In the genomic region with DNA sequence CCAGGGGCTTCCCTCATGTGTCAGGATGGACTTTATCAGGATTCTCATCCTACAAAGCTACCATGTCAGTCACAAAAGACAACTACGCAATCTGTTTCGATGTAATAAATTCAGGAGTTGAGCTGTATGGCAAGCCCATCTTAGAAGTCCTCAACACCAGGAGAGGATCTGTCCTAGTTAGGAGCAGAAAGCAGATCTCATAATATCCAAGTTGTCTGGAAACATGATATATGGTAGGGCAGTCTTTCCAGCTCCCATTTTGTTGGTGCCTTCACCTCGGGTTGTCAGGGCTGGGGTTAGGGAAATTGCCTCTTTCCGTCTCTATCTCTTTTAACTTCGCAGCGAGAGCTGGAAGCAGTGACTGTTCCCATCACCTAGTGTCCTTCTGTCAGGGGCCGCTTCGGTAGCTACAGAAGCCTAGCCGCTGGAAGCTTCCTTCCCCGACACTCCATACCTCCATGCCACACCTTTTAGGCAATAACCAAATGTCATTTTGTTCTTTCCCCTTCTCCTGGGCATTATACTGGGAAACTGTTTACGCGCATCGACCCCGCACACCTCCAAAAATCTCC, we compare ENCODE assay signal across 7 cellular contexts. TPM values are rescaled to one million over a fixed set of nuclear protein-coding genes. Genes with fewer than 3 reads are reported as not detected.
DNase-seq lines count a peak whose midpoint lies in the region; ATAC-seq, FAIRE-seq and TF ChIP-seq lines count a peak whose summit lies in the region.

No MANE protein-coding gene starts in this region.

- H3K36me3 Mint-ChIP-seq in H9 (ENCODE audit: insufficient read depth in 1 of 3, low read depth in 3 of 3), result peaks cover 2 to 10% (median 2%) of the 10 kb centered on the region in 3 experiments

- no peaks in the 10 kb centered on the region for H4K20me1 ChIP-seq in H9 (ENCODE audit: control insufficient read depth, insufficient read depth, insufficient read length)

- H3K4me3 ChIP-seq in fibroblast of mammary gland (ENCODE audit: control insufficient read depth, low read depth, low read length) (peak overlapping the region; percentile 72), pancreas (peak overlapping the region; percentile 62 to 88 (median 74))

- H3K9me3 ChIP-seq in H9 (ENCODE audit: control insufficient read depth, low read depth, low read length) (no peaks in the 10 kb centered on the region), pancreas (no peaks in the 10 kb centered on the region)

- no CpG with 5 or more reads among the region's 14 CpGs for WGBS in H9 (ENCODE audit: extremely low coverage, insufficient read length, low lambda C conversion rate)
- 33 to 40% methylated on average over 14 of the region's 14 CpGs for WGBS in pancreas, 2 donors

- H3T11ph ChIP-seq in H9 (ENCODE audit: low read length), result no peak overlapping the region

- H3K23ac ChIP-seq in H9 (ENCODE audit: insufficient read length, low read depth, low read length), result no peak overlapping the region

- H3K23me2 ChIP-seq in H9 (ENCODE audit: insufficient read length, low read depth, low read length, poor library complexity, severe bottlenecking), result peaks cover 14% of the 10 kb centered on the region

- H3K27me3 Mint-ChIP-seq in H9 (ENCODE audit: low read depth), result peaks cover 85% of the 10 kb centered on the region

- FAIRE-seq in pancreas (lab: Jason Lieb, UNC), result no peak

- H3K9me3 Mint-ChIP-seq in H9, result peaks cover 0 to 4% of the 10 kb centered on the region in 2 experiments; a peak in 1 of 5 replicates

- H3K4me1 ChIP-seq in H9 (ENCODE audit: insufficient read depth, low read length) (no peaks in the 10 kb centered on the region), pancreas (peaks cover 0 to 12% (median 7%) of the 10 kb centered on the region in 3 donors)

- TF ChIP-seq CTCF in H9 (conservative IDR thresholded peaks at IDR 0.05) (no peak), fibroblast of mammary gland (conservative IDR thresholded peaks at IDR 0.05; ENCODE audit: control insufficient read depth, insufficient read depth, low read depth, low read length) (no peak), pancreas (IDR thresholded peaks at IDR 0.05) (no peak)

- H3K27me3 ChIP-seq in H9 (ENCODE audit: insufficient read depth, low read length), result peaks cover 34% of the 10 kb centered on the region
- no peaks in the 10 kb centered on the region for H3K27me3 ChIP-seq in pancreas

- no peak overlapping the region for H3K27ac ChIP-seq in H9 (ENCODE audit: insufficient read length, low read depth, low read length)
- no peak overlapping the region for H3K27ac ChIP-seq in pancreas

- ATAC-seq in pancreas, result no peak

- H2BK5ac ChIP-seq in H9 (ENCODE audit: insufficient read length, low read length), result no peak overlapping the region

- intact Hi-C loops in pancreas (cut with DNase I), result loop anchor here in 1 of 3 donors (10.0 kb wide), 1 partner anchor 45 kb away; no protein-coding TSS in a partner anchor

- H3K9ac ChIP-seq in H9 (ENCODE audit: extremely low read depth, insufficient read length, low read length), result no peak overlapping the region

- no peak overlapping the region for H2BK120ac ChIP-seq in H9 (ENCODE audit: low read depth, low read length, poor library complexity, severe bottlenecking)

- no peak overlapping the region for H2AK5ac ChIP-seq in H9 (ENCODE audit: insufficient read length, low read length)

- no peak overlapping the region for H3K18ac ChIP-seq in H9 (ENCODE audit: insufficient read length, low read depth, low read length)

- H3K56ac ChIP-seq in H9 (ENCODE audit: insufficient read length, low read depth, low read length), result no peak overlapping the region

- H3K36me3 ChIP-seq in pancreas, result no peaks in the 10 kb centered on the region

- H2AFZ ChIP-seq in H9 (ENCODE audit: low read length), result no peak overlapping the region

- no peak overlapping the region for H2BK12ac ChIP-seq in H9 (ENCODE audit: insufficient read length, low read depth, low read length)

- H3K4me3 Mint-ChIP-seq in H9, result peak overlapping the region; percentile 68 to 85

- no peak overlapping the region for H3K14ac ChIP-seq in H9 (ENCODE audit: insufficient read depth, low read length)

- no peaks in the 10 kb centered on the region for H3K79me1 ChIP-seq in H9 (ENCODE audit: insufficient read depth, low read depth, low read length, poor library complexity, severe bottlenecking)

- H3K4me1 Mint-ChIP-seq in H9, result peaks cover 35% of the 10 kb centered on the region in 2 experiments

- H3K27ac Mint-ChIP-seq in H9, result no peak overlapping the region

- H4K8ac ChIP-seq in H9 (replicated peaks; ENCODE audit: insufficient read length, low read depth, low read length), result no peak overlapping the region

- H3K4ac ChIP-seq in H9 (ENCODE audit: low read depth, low read length), result no peak overlapping the region

- no peak overlapping the region for H4K91ac ChIP-seq in H9 (ENCODE audit: insufficient read length, low read depth, low read length)

- DNase-seq in H9 (peak; percentile 35), SK-N-DZ (ENCODE audit: low spot score) (peak; percentile 16), fibroblast of mammary gland (ENCODE audit: low read depth) (no peak), pancreas (no peak), AG08395 (ENCODE audit: low spot score) (no peak), NCI-H446 (lab: John Stamatoyannopoulos, UW) (no peak), HuH-7.5 (ENCODE audit: low spot score) (no peak)

- H3K79me2 ChIP-seq in H9 (ENCODE audit: insufficient read depth, low read length), result no peaks in the 10 kb centered on the region

- no peak overlapping the region for H4K5ac ChIP-seq in H9 (ENCODE audit: insufficient read length, low read depth, low read length)

- peak overlapping the region; percentile 81 for H3K4me2 ChIP-seq in H9 (ENCODE audit: insufficient read depth, insufficient read length, low read length)

- H2BK20ac ChIP-seq in H9 (ENCODE audit: low read depth, low read length, poor library complexity, severe bottlenecking), result no peak overlapping the region

- H2BK15ac ChIP-seq in H9 (ENCODE audit: low read depth, low read length), result no peak overlapping the region

RNA-seq across cellular contexts. Expression of a gene that starts 1.4 kb away (rescaled TPM):
- total RNA-seq in H9 (2021), result 15.4 and 18.4 TPM in 2 replicates
- polyA plus RNA-seq in SK-N-DZ (2014; cell fraction: cytosol; rRNA removed), result 11.7 and 22.0 TPM in 2 replicates
- 17.3 and 21.4 TPM in 2 replicates for polyA plus RNA-seq in SK-N-DZ (2014; cell fraction: nucleus; rRNA removed)
- total RNA-seq in pancreas, result 10 to 100 TPM in 2 of 6 donors, 1 to 10 TPM in 4; 7.1 to 17.9 (median 8.6) TPM
- polyA plus RNA-seq in pancreas, result 1 to 10 TPM; 3.1 to 3.7 TPM

RNA-seq across cellular contexts. Expression of a gene that starts 42.3 kb away (rescaled TPM):
- 42.4 and 51.0 TPM in 2 replicates for total RNA-seq in H9 (2021)
- not detected in 2 replicates for polyA plus RNA-seq in SK-N-DZ (2014; cell fraction: cytosol; rRNA removed)
- 0.40 TPM in 1 of 2 replicates, not detected in the other for polyA plus RNA-seq in SK-N-DZ (2014; cell fraction: nucleus; rRNA removed)
- total RNA-seq in pancreas, result under 1 TPM in 1 of 6 donors, not detected in 5; 0.16 TPM
- polyA plus RNA-seq in pancreas, result not detected

Comparison
In these comparisons a context has a peak if more than half of its experiments do, and no peak if none do; other contexts are left out.
1. DNase-seq: peak in H9 (single experiment) and SK-N-DZ (single experiment); none in fibroblast of mammary gland (single experiment), pancreas (0 of 6), AG08395 (single experiment), NCI-H446 (0 of 2) and HuH-7.5 (single experiment).
2. RNA of a gene that starts 42.3 kb away (total RNA-seq): 42.4 to 51.0 TPM in H9; 0.16 TPM in pancreas; every median in the first group is over 10 times any median in the second.